9 cellular contexts compared by ENCODE assay signal in genomic region chr1:229288516-229288915, GRCh38.
"Had no signal": no experiment of that assay in that cellular context is flagged by ENCODE, and none has a peak within 500 bp of the region (broad histone marks: within the 10 kb centered on the region; RNA-seq: fewer than 3 reads in every experiment).

No MANE protein-coding gene starts in this region.

- DNase-seq: H9, HCEC 1CT, IMR-90, KG1 had no signal

- H3K27ac Mint-ChIP-seq: GM23338, H9 had no signal

- H3K4me3 Mint-ChIP-seq: GM23338, H9 had no signal

- ATAC-seq: GM23338, K562 had no signal

- FAIRE-seq: H1, H54, HTR-8/SVneo, K562 had no signal

- H3K4me3 ChIP-seq: GM23338, K562 had no signal

- H3K9me3 Mint-ChIP-seq: GM23338, H9 had no signal
